Comparison of ENCODE assay signal across 22 cellular contexts in the genomic region with DNA sequence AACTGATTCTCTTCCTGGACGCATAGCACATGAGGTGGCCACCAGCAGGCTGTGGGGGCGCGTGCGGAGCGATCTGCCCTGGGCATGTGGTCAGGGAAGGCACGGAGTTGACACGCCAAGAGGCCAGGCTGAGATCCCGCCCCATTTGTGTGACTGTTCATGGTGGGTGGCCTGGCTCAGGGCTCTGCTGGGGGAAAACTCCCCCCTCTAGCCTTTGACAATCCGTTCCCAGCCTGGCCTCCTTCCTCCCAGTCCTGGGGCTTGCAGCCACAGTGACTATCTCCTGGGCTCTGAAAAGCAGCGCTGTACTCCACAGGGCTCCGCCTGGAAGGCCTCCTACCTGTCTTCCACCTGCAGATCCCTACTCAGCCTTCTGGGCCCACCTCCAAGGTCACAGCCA.
A peak's percentile ranks its signal among the peaks of the same experiment; 100 is the strongest.
DNase-seq lines count a peak whose midpoint lies in the region; ATAC-seq, FAIRE-seq and TF ChIP-seq lines count a peak whose summit lies in the region.
"Had no signal": no experiment of that assay in that cellular context is flagged by ENCODE, and none has a peak within 500 bp of the region (broad histone marks: within the 10 kb centered on the region; RNA-seq: fewer than 3 reads in every experiment).

No MANE protein-coding gene starts in this region.

- H3K36me3 ChIP-seq in endodermal cell (ENCODE audit: control insufficient read depth, insufficient read depth, low read length): no peaks in the 10 kb centered on the region
- H3K36me3 ChIP-seq in mesendoderm (ENCODE audit: control insufficient read depth, insufficient read depth, low read length): no peaks in the 10 kb centered on the region

- no peak overlapping the region for H3K56ac ChIP-seq in mesendoderm (ENCODE audit: low read length)

- H3K9me3 Mint-ChIP-seq in endodermal cell: no peaks in the 10 kb centered on the region
- H3K9me3 Mint-ChIP-seq: activated naive CD8-positive, alpha-beta T cell treated with anti-CD3 and anti-CD28 coated beads, Interleukin-2, amount 10 ng/mL, durations not matched to agents 7 days and 5 days; stimulated activated memory B cell treated with anti-CD40 and anti-IgM and Interleukin-4, amounts not matched to agents 10 μg/mL and 1 μg/mL and 100 μg/mL, for 72 hours had no signal

- no peak overlapping the region for H2BK120ac ChIP-seq in mesendoderm (ENCODE audit: low read depth, low read length)

- H3K4me2 ChIP-seq in mesendoderm (ENCODE audit: low read length): no peak overlapping the region

- peaks cover 25% of the 10 kb centered on the region for H3K4me1 Mint-ChIP-seq in endodermal cell
- H3K4me1 Mint-ChIP-seq: activated naive CD8-positive, alpha-beta T cell treated with anti-CD3 and anti-CD28 coated beads, Interleukin-2, amount 10 ng/mL, durations not matched to agents 7 days and 5 days; CD14-positive monocyte; stimulated activated memory B cell treated with anti-CD40 and anti-IgM and Interleukin-4, amounts not matched to agents 10 μg/mL and 1 μg/mL and 100 μg/mL, for 72 hours; T-cell had no signal

- ATAC-seq in GM19035 (IDR thresholded peaks at IDR 0.05; ENCODE audit: unreplicated experiment) (no peak), GM18517 (IDR thresholded peaks at IDR 0.05; ENCODE audit: unreplicated experiment) (no peak)
- ATAC-seq: stimulated activated memory B cell treated with anti-CD40 and anti-IgM and Interleukin-4, amounts not matched to agents 10 μg/mL and 1 μg/mL and 100 μg/mL, for 72 hours; T-cell had no signal

- H3K4me3 ChIP-seq in endodermal cell (ENCODE audit: low read length) (no peak overlapping the region), mesendoderm (ENCODE audit: low read length) (no peak overlapping the region)
- H3K4me3 ChIP-seq: testis had no signal

- H3K79me2 ChIP-seq in mesendoderm (ENCODE audit: control insufficient read depth, insufficient read depth, low read length): no peaks in the 10 kb centered on the region

- H4K8ac ChIP-seq in mesendoderm (ENCODE audit: low read depth, low read length): no peak overlapping the region

- TF ChIP-seq CTCF in endodermal cell (conservative IDR thresholded peaks at IDR 0.05): no peak

- peaks cover 10% of the 10 kb centered on the region for H3K27me3 Mint-ChIP-seq in endodermal cell (ENCODE audit: insufficient read depth)

- H2AK5ac ChIP-seq in mesendoderm (ENCODE audit: low read length): no peak overlapping the region

- no peak overlapping the region for H3K23ac ChIP-seq in mesendoderm (ENCODE audit: low read length)

- no peaks in the 10 kb centered on the region for H3K36me3 Mint-ChIP-seq in endodermal cell (ENCODE audit: low read depth)
- H3K36me3 Mint-ChIP-seq: activated naive CD8-positive, alpha-beta T cell treated with anti-CD3 and anti-CD28 coated beads, Interleukin-2, amount 10 ng/mL, durations not matched to agents 7 days and 5 days; brain; CD14-positive monocyte; stimulated activated memory B cell treated with anti-CD40 and anti-IgM and Interleukin-4, amounts not matched to agents 10 μg/mL and 1 μg/mL and 100 μg/mL, for 72 hours; T-cell had no signal

- H3K27me3 ChIP-seq in endodermal cell (ENCODE audit: control insufficient read depth, insufficient read depth, low read length, poor library complexity, severe bottlenecking) (no peaks in the 10 kb centered on the region), mesendoderm (ENCODE audit: insufficient read depth, low read length, poor library complexity) (no peaks in the 10 kb centered on the region)
- H3K27me3 ChIP-seq: testis had no signal

- DNase-seq in AG20443 (ENCODE audit: low spot score) (peak; percentile 26), M059J (ENCODE audit: low read depth) (peak; percentile 9), endodermal cell (peak; percentile 61), mesendoderm (peak; percentile 17), GM12891 (ENCODE audit: insufficient read length, low spot score) (no peak), NCI-H524 treated with DMSO at 0.1 percent for 48 hours (lab: John Stamatoyannopoulos, UW) (no peak)
- DNase-seq: ACHN; activated CD4-positive, alpha-beta T cell treated with anti-CD3 and anti-CD28 coated beads for 4 hours; activated naive CD8-positive, alpha-beta T cell treated with anti-CD3 and anti-CD28 coated beads, Interleukin-2, amount 10 ng/mL, durations not matched to agents 7 days and 5 days; DMS 273 treated with DMSO at 0.1 percent for 48 hours; GDM1; hippocampal formation; T-cell; testis had no signal

- no peak overlapping the region for H2BK5ac ChIP-seq in mesendoderm (ENCODE audit: low read length)

- no peak overlapping the region for H2BK15ac ChIP-seq in mesendoderm (replicated peaks; ENCODE audit: low read depth)

- H3K4ac ChIP-seq in mesendoderm (ENCODE audit: low read depth, low read length): no peak overlapping the region

- no peak overlapping the region for H3K27ac Mint-ChIP-seq in endodermal cell
- H3K27ac Mint-ChIP-seq: activated naive CD8-positive, alpha-beta T cell treated with anti-CD3 and anti-CD28 coated beads, Interleukin-2, amount 10 ng/mL, durations not matched to agents 7 days and 5 days; CD14-positive monocyte; stimulated activated memory B cell treated with anti-CD40 and anti-IgM and Interleukin-4, amounts not matched to agents 10 μg/mL and 1 μg/mL and 100 μg/mL, for 72 hours; T-cell had no signal

- H3K9me3 ChIP-seq in endodermal cell (ENCODE audit: control insufficient read depth, low read length): peaks cover 11% of the 10 kb centered on the region
- H3K9me3 ChIP-seq: testis had no signal

- H3K4me3 Mint-ChIP-seq in endodermal cell: no peak overlapping the region
- H3K4me3 Mint-ChIP-seq: activated naive CD8-positive, alpha-beta T cell treated with anti-CD3 and anti-CD28 coated beads, Interleukin-2, amount 10 ng/mL, durations not matched to agents 7 days and 5 days; brain; CD14-positive monocyte; stimulated activated memory B cell treated with anti-CD40 and anti-IgM and Interleukin-4, amounts not matched to agents 10 μg/mL and 1 μg/mL and 100 μg/mL, for 72 hours; T-cell had no signal

- peaks cover 13% of the 10 kb centered on the region for H3K4me1 ChIP-seq in endodermal cell (ENCODE audit: control insufficient read depth, insufficient read depth, low read length)
- no peaks in the 10 kb centered on the region for H3K4me1 ChIP-seq in mesendoderm (ENCODE audit: control insufficient read depth, low read depth, low read length)
- H3K4me1 ChIP-seq: testis had no signal

- H4K5ac ChIP-seq in mesendoderm (ENCODE audit: low read length): no peak overlapping the region

- H3K18ac ChIP-seq in mesendoderm (ENCODE audit: low read length): no peak overlapping the region

- no peaks in the 10 kb centered on the region for H3K79me1 ChIP-seq in mesendoderm (ENCODE audit: low read length)

- WGBS in endodermal cell (ENCODE audit: insufficient coverage in 1 of 2, insufficient read length in 1 of 2), 2 experiments: 87 to 93% methylated on average over 6 to 11 of the region's 11 CpGs
- no CpG with 5 or more reads among the region's 11 CpGs for WGBS in mesendoderm (ENCODE audit: extremely low coverage, insufficient coverage, low lambda C conversion rate)

- no peak for FAIRE-seq in GM12891 (lab: Jason Lieb, UNC)
- FAIRE-seq: colon, keratinocyte, TTC549 had no signal

- H3K27ac ChIP-seq in endodermal cell (ENCODE audit: low read depth, low read length) (no peak overlapping the region), mesendoderm (ENCODE audit: low read depth, low read length) (no peak overlapping the region)
- H3K27ac ChIP-seq: testis had no signal

- no peak overlapping the region for H3K9ac ChIP-seq in endodermal cell (ENCODE audit: extremely low read depth, low read length, poor library complexity, severe bottlenecking)
- no peak overlapping the region for H3K9ac ChIP-seq in mesendoderm (ENCODE audit: low read length)

- TF ChIP-seq POLR2A in GM12891 (IDR thresholded peaks at IDR 0.05; ENCODE audit: low read depth, low read length): no peak

TF ChIP-seq in GM12891, 5 proteins besides CTCF, POLR2A, EP300 and RAD21:
- no peak for TF ChIP-seq SPI1 (IDR thresholded peaks at IDR 0.05; ENCODE audit: low read depth, low read length)
- no peak for TF ChIP-seq TAF1 (IDR thresholded peaks at IDR 0.05; ENCODE audit: low read depth, low read length)
- no peak for TF ChIP-seq PAX5 (IDR thresholded peaks at IDR 0.05; ENCODE audit: insufficient read depth, low read length, severe bottlenecking)
- TF ChIP-seq POLR2AphosphoS5 (IDR thresholded peaks at IDR 0.05; ENCODE audit: low read depth, low read length): no peak

Comparison
In these comparisons a context has a peak if more than half of its experiments do, and no peak if none do; other contexts are left out.
1. DNase-seq: peak in AG20443 (single experiment), M059J (single experiment), endodermal cell (single experiment) and mesendoderm (single experiment); none in GM12891 (single experiment) and NCI-H524 treated with DMSO at 0.1 percent for 48 hours (single experiment).